Comparison of ENCODE assay signal across 26 cellular contexts in genomic region chr20:50593005-50593335, GRCh38.
DNase-seq lines count a peak whose midpoint lies in the region; ATAC-seq, FAIRE-seq and TF ChIP-seq lines count a peak whose summit lies in the region.
"Had no signal": no experiment of that assay in that cellular context is flagged by ENCODE, and none has a peak within 500 bp of the region (broad histone marks: within the 10 kb centered on the region; RNA-seq: fewer than 3 reads in every experiment).

No MANE protein-coding gene starts in this region.

- H3K27ac Mint-ChIP-seq in activated naive CD4-positive, alpha-beta T cell treated with anti-CD3 and anti-CD28 coated beads, Interleukin-2, amount 10 ng/mL, durations not matched to agents 7 days and 5 days = no peak overlapping the region
- H3K27ac Mint-ChIP-seq: CD4-positive, alpha-beta T cell had no signal

- H3K9me3 ChIP-seq in HepG2 (ENCODE audit: low read length) (no peaks in the 10 kb centered on the region), right lobe of liver (no peaks in the 10 kb centered on the region), GM12878 (replicated peaks; ENCODE audit: control insufficient read depth, insufficient read depth, low read length) (no peaks in the 10 kb centered on the region), osteoblast (ENCODE audit: low read depth, low read length) (no peaks in the 10 kb centered on the region)
- H3K9me3 ChIP-seq: A549; BLaER1 treated with 17β-estradiol and CSF1 and Interleukin-3, amounts not matched to agents 10 nM and 100 nM; SK-N-SH had no signal

- no peak for TF ChIP-seq EP300 in HepG2 (IDR thresholded peaks at IDR 0.05; ENCODE audit: low read depth in 2 of 2, low read length in 2 of 2)
- no peak for TF ChIP-seq EP300 in HepG2 (CRISPR knock-in tag; IDR thresholded peaks at IDR 0.05; ENCODE audit: borderline replicate concordance)
- TF ChIP-seq EP300 in GM12878 (IDR thresholded peaks at IDR 0.05; ENCODE audit: borderline replicate concordance in 1 of 2, control insufficient read depth in 1 of 2, low read depth in 2 of 2, low read length in 2 of 2) = no peak

- in situ Hi-C loops in HepG2 (cut with HindIII; ENCODE audit: extremely low pct_ligation_motif_present, low pct_unique_long_range_greater_than_20kb) (no loop called here), GM12878 (cut with MboI) (no loop called here)

- H3K9ac ChIP-seq in HepG2 (ENCODE audit: insufficient read depth, low read depth, low read length) = no peak overlapping the region
- no peak overlapping the region for H3K9ac ChIP-seq in GM12878 (ENCODE audit: control insufficient read depth, insufficient read depth, low read length)
- H3K9ac ChIP-seq: BLaER1 treated with 17β-estradiol and CSF1 and Interleukin-3, amounts not matched to agents 10 nM and 100 nM; SK-N-SH had no signal

- POLR2A ChIA-PET in HepG2 (lab: Yijun Ruan, JAX) = interaction anchor here (1.5 kb wide), 1 partner anchor 153 kb away, joined by 3 read pairs; no protein-coding TSS in a partner anchor
- POLR2A ChIA-PET in GM12878 (lab: Charles Lee) = no interaction called here

- TF ChIP-seq RAD21 in HepG2 (CRISPR knock-in tag; IDR thresholded peaks at IDR 0.05) = no peak
- TF ChIP-seq RAD21 in GM12878 (IDR thresholded peaks at IDR 0.05; ENCODE audit: insufficient read depth, low read depth, low read length) = no peak

- FAIRE-seq in HepG2 (lab: Jason Lieb, UNC) (no peak), GM12878 (lab: Jason Lieb, UNC) (no peak)
- FAIRE-seq: A549, GM12891 had no signal

- TF ChIP-seq CTCF in HepG2 (CRISPR knock-in tag; IDR thresholded peaks at IDR 0.05) (no peak), right lobe of liver (IDR thresholded peaks at IDR 0.05) (no peak), GM12878 (IDR thresholded peaks at IDR 0.05 in 2 of 3, conservative IDR thresholded peaks at IDR 0.05 in 1 of 3; ENCODE audit: control insufficient read depth in 2 of 3, extremely low read depth in 1 of 3, insufficient read depth in 1 of 3, low read depth in 3 of 3, low read length in 3 of 3) (no peak), osteoblast (IDR thresholded peaks at IDR 0.05; ENCODE audit: extremely low read depth, low read depth, low read length) (no peak)

- no peak for ATAC-seq in HepG2
- ATAC-seq in right lobe of liver = no peak
- no peak for ATAC-seq in GM12878
- ATAC-seq in stimulated activated naive CD8-positive, alpha-beta T cell treated with anti-CD3 and anti-CD28 coated beads, Interleukin-15, Interleukin-2, amounts not matched to agents 100 U/mL and 50 U/mL, for 24 hours = no peak
- ATAC-seq: A549, HCT116 had no signal

- H3K27ac ChIP-seq in HepG2 (ENCODE audit: extremely low read length, insufficient read depth, low read length) = no peak overlapping the region
- no peak overlapping the region for H3K27ac ChIP-seq in right lobe of liver
- no peak overlapping the region for H3K27ac ChIP-seq in GM12878 (ENCODE audit: control insufficient read depth, insufficient read depth)
- H3K27ac ChIP-seq in osteoblast (ENCODE audit: low read depth, low read length) = no peak overlapping the region
- H3K27ac ChIP-seq: A549; BLaER1 treated with 17β-estradiol and CSF1 and Interleukin-3, amounts not matched to agents 10 nM and 100 nM had no signal

- peaks cover 8% of the 10 kb centered on the region for H3K36me3 Mint-ChIP-seq in activated naive CD4-positive, alpha-beta T cell treated with anti-CD3 and anti-CD28 coated beads, Interleukin-2, amount 10 ng/mL, durations not matched to agents 7 days and 5 days

- no peaks in the 10 kb centered on the region for H3K4me1 Mint-ChIP-seq in activated naive CD4-positive, alpha-beta T cell treated with anti-CD3 and anti-CD28 coated beads, Interleukin-2, amount 10 ng/mL, durations not matched to agents 7 days and 5 days

- RAD21 ChIA-PET in GM12878 (lab: Charles Lee; ENCODE audit: unreplicated experiment) = no interaction called here

- H3K36me3 ChIP-seq in HepG2 (replicated peaks in 1 of 2; ENCODE audit: control insufficient read depth in 1 of 2, insufficient read depth in 2 of 2, low read length in 2 of 2) = no peaks in the 10 kb centered on the region
- peaks cover 0 to 4% (median 0%) of the 10 kb centered on the region in 4 donors for H3K36me3 ChIP-seq in right lobe of liver
- peaks cover 1 to 3% of the 10 kb centered on the region in 2 experiments; a peak in 3 of 4 replicates for H3K36me3 ChIP-seq in GM12878 (ENCODE audit: control insufficient read depth in 2 of 2, insufficient read depth in 2 of 2, low read length in 1 of 2)
- peaks cover 10% of the 10 kb centered on the region for H3K36me3 ChIP-seq in osteoblast (ENCODE audit: insufficient read depth, low read length)

- BruUV-seq in HepG2 (replicated peaks; lab: Mats Ljungman, UMichigan) (no TSS peak), GM12878 (replicated peaks; lab: Mats Ljungman, UMichigan) (no TSS peak)

- no peak overlapping the region for H3K4me3 ChIP-seq in HepG2 (replicated peaks in 1 of 3; ENCODE audit: insufficient read depth in 1 of 3, low read depth in 2 of 3, low read length in 3 of 3)
- H3K4me3 ChIP-seq in right lobe of liver = no peak overlapping the region
- no peak overlapping the region for H3K4me3 ChIP-seq in GM12878
- no peak overlapping the region for H3K4me3 ChIP-seq in osteoblast (ENCODE audit: insufficient read depth, low read length)
- H3K4me3 ChIP-seq: A549; BLaER1 treated with 17β-estradiol and CSF1 and Interleukin-3, amounts not matched to agents 10 nM and 100 nM had no signal

- H2AFZ ChIP-seq in HepG2 (ENCODE audit: low read length) = no peak overlapping the region
- H2AFZ ChIP-seq in GM12878 (ENCODE audit: control insufficient read depth, low read depth, low read length) = no peak overlapping the region
- H2AFZ ChIP-seq in osteoblast (ENCODE audit: low read length) = no peak overlapping the region

- H3K4me3 Mint-ChIP-seq in activated naive CD4-positive, alpha-beta T cell treated with anti-CD3 and anti-CD28 coated beads, Interleukin-2, amount 10 ng/mL, durations not matched to agents 7 days and 5 days = no peak overlapping the region
- H3K4me3 Mint-ChIP-seq: CD4-positive, alpha-beta T cell had no signal

- 83% methylated on average over 9 of the region's 9 CpGs for WGBS in HepG2 (ENCODE audit: low lambda C conversion rate)
- WGBS in right lobe of liver (ENCODE audit: insufficient coverage, low coverage, low lambda C conversion rate, missing lambda C conversion rate) = no CpG with 5 or more reads among the region's 9 CpGs
- 97% methylated on average over 9 of the region's 9 CpGs for WGBS in GM12878 (ENCODE audit: insufficient coverage, insufficient replicate concordance, low lambda C conversion rate, missing lambda C conversion rate)

- no peak overlapping the region for H3K4me2 ChIP-seq in HepG2 (ENCODE audit: low read depth, low read length)
- no peak overlapping the region for H3K4me2 ChIP-seq in GM12878 (ENCODE audit: control insufficient read depth, insufficient read depth)
- no peak overlapping the region for H3K4me2 ChIP-seq in osteoblast (ENCODE audit: insufficient read depth, low read length)
- H3K4me2 ChIP-seq: A549; BLaER1 treated with 17β-estradiol and CSF1 and Interleukin-3, amounts not matched to agents 10 nM and 100 nM; SK-N-SH had no signal

- SMC1A ChIA-PET in GM12878 (lab: Charles Lee; ENCODE audit: uncharacterized antibody, unreplicated experiment) = no interaction called here

- H3K4me1 ChIP-seq in HepG2 (ENCODE audit: insufficient read depth, low read length) (peaks cover 27% of the 10 kb centered on the region), right lobe of liver (peaks cover 0 to 11% (median 5%) of the 10 kb centered on the region in 4 donors), GM12878 (ENCODE audit: control insufficient read depth, insufficient read depth, low read length) (no peaks in the 10 kb centered on the region), osteoblast (ENCODE audit: insufficient read depth, low read length) (no peaks in the 10 kb centered on the region)
- H3K4me1 ChIP-seq: A549 had no signal

- H4K20me1 ChIP-seq in HepG2 (ENCODE audit: insufficient read depth, low read length) (no peaks in the 10 kb centered on the region), GM12878 (ENCODE audit: control insufficient read depth, insufficient read depth) (no peaks in the 10 kb centered on the region), osteoblast (ENCODE audit: insufficient read depth, low read length) (no peaks in the 10 kb centered on the region)

- peaks cover 28% of the 10 kb centered on the region for H3K27me3 Mint-ChIP-seq in activated naive CD4-positive, alpha-beta T cell treated with anti-CD3 and anti-CD28 coated beads, Interleukin-2, amount 10 ng/mL, durations not matched to agents 7 days and 5 days
- H3K27me3 Mint-ChIP-seq: CD4-positive, alpha-beta T cell; IgD-negative memory B cell had no signal

- DNase-seq in HepG2 (ENCODE audit: low spot score) (no peak), right lobe of liver (no peak), GM12878 (ENCODE audit: low read depth, low spot score) (no peak), osteoblast (ENCODE audit: insufficient read length, low spot score, missing footprints) (peak; percentile 76), DMS79 (lab: John Stamatoyannopoulos, UW) (no peak)
- no peak for DNase-seq in activated naive CD4-positive, alpha-beta T cell treated with anti-CD3 and anti-CD28 coated beads, Interleukin-2, amount 10 ng/mL, durations not matched to agents 7 days and 5 days
- DNase-seq in stimulated activated naive CD8-positive, alpha-beta T cell treated with anti-CD3 and anti-CD28 coated beads, Interleukin-15, Interleukin-2, amounts not matched to agents 100 U/mL and 50 U/mL, for 24 hours = no peak
- DNase-seq: AML-193; CD4-positive, alpha-beta T cell; COR-L47; EL; GDM1; GOT3; NCI-H1048; NCI-H1417; NCI-H1694 treated with DMSO at 0.1 percent for 48 hours; NCI-H2081; NCI-H2227 treated with DMSO at 0.1 percent for 48 hours; NCI-H526 treated with DMSO at 0.1 percent for 48 hours; SIG-M5; SK-N-SH had no signal

- TF ChIP-seq POLR2A in HepG2 (IDR thresholded peaks at IDR 0.05; ENCODE audit: insufficient read depth in 1 of 2, low read depth in 2 of 2, low read length in 2 of 2) = no peak
- TF ChIP-seq POLR2A in right lobe of liver (IDR thresholded peaks at IDR 0.05) = no peak
- TF ChIP-seq POLR2A in GM12878 (IDR thresholded peaks at IDR 0.05; ENCODE audit: low read depth, low read length) = 0 out of 2 replicates have a peak, but pooled peaks have one; percentile 23

- no peaks in the 10 kb centered on the region for H3K9me3 Mint-ChIP-seq in activated naive CD4-positive, alpha-beta T cell treated with anti-CD3 and anti-CD28 coated beads, Interleukin-2, amount 10 ng/mL, durations not matched to agents 7 days and 5 days
- H3K9me3 Mint-ChIP-seq: CD4-positive, alpha-beta T cell; IgD-negative memory B cell had no signal

- CTCF ChIA-PET in HepG2 (lab: Yijun Ruan, JAX; ENCODE audit: low intra/inter-chr PET ratio, low total read pairs) = no interaction called here
- CTCF ChIA-PET in GM12878 (lab: Yijun Ruan, JAX) = interaction anchor here (0.8 to 1.3 kb wide), 3 partner anchors 13 to 312 kb away, joined by 4 read pairs; no protein-coding TSS in a partner anchor
- CTCF ChIA-PET in activated naive CD4-positive, alpha-beta T cell treated with anti-CD3 and anti-CD28 coated beads, Interleukin-2, amount 10 ng/mL, durations not matched to agents 7 days and 5 days (lab: Charles Lee) = interaction anchor here (1.0 to 2.1 kb wide), 4 partner anchors 13 to 109 kb away, joined by 3 to 5 read pairs (median 4); no protein-coding TSS in a partner anchor

- H3K27me3 ChIP-seq in HepG2 (ENCODE audit: control insufficient read depth in 1 of 2, insufficient read depth in 2 of 2, low read length in 2 of 2) (peaks cover 12 to 34% of the 10 kb centered on the region in 2 experiments; a peak in 3 of 5 replicates), right lobe of liver (no peaks in the 10 kb centered on the region), GM12878 (replicated peaks in 1 of 2; ENCODE audit: control insufficient read depth in 2 of 2, insufficient read depth in 2 of 2, low read length in 1 of 2) (no peaks in the 10 kb centered on the region), osteoblast (ENCODE audit: insufficient read depth, low read length) (peaks cover 10% of the 10 kb centered on the region)
- H3K27me3 ChIP-seq: BLaER1 treated with 17β-estradiol and CSF1 and Interleukin-3, amounts not matched to agents 10 nM and 100 nM had no signal

- intact Hi-C loops in HepG2 (cut with micrococcal nuclease; ENCODE audit: unreplicated experiment) (no loop called here), right lobe of liver (cut with DNase I) (no loop called here), GM12878 (cut with micrococcal nuclease; ENCODE audit: unreplicated experiment) (no loop called here)

- H3K79me2 ChIP-seq in HepG2 (ENCODE audit: insufficient read depth, low read length) (no peaks in the 10 kb centered on the region), GM12878 (ENCODE audit: control insufficient read depth, insufficient read depth, low read length) (no peaks in the 10 kb centered on the region), osteoblast (ENCODE audit: insufficient read depth, low read length) (no peaks in the 10 kb centered on the region)

Comparison
In these comparisons a context has a peak if more than half of its experiments do, and no peak if none do; other contexts are left out.
1. Of the 75 proteins assayed by ChIP-seq in both HepG2 and GM12878: peak only in HepG2: none; only in GM12878: POLR2A; in both: none; in neither: 74.